In genomic region chr17:7833795-7834553, GRCh38 we compare ENCODE assay signal across 8 cellular contexts. TPM values are rescaled to one million over a fixed set of nuclear protein-coding genes. Genes with fewer than 3 reads are reported as not detected.
DNase-seq lines count a peak whose midpoint lies in the region; ATAC-seq, FAIRE-seq and TF ChIP-seq lines count a peak whose summit lies in the region.

Gene KDM6B (plus strand): TSS chr17:7834217. CDS start chr17:7845555, 11,338 bp downstream.

- H3K27me3 ChIP-seq in BLaER1 treated with 17β-estradiol and CSF1 and Interleukin-3, amounts not matched to agents 10 nM and 100 nM, result peaks cover 0 to 4% (median 0%) of the 10 kb centered on the region in 11 experiments; a peak in 2 of 22 replicates

- peak within 1 kb of the TSS; percentile 80 to 96 (median 90) for H3K27ac ChIP-seq in BLaER1 treated with 17β-estradiol and CSF1 and Interleukin-3, amounts not matched to agents 10 nM and 100 nM
- peak within 1 kb of the TSS; percentile 99 for H3K27ac ChIP-seq in mesodermal cell (ENCODE audit: low read depth, low read length, severe bottlenecking)

- peak; percentile 96 for FAIRE-seq in HTR-8/SVneo (lab: Jason Lieb, UNC)

- H3K9me3 ChIP-seq in BLaER1 treated with 17β-estradiol and CSF1 and Interleukin-3, amounts not matched to agents 10 nM and 100 nM (replicated peaks in 1 of 11), result no peaks in the 10 kb centered on the region
- no peaks in the 10 kb centered on the region for H3K9me3 ChIP-seq in mesodermal cell (ENCODE audit: control insufficient read depth, low read length)

- peak within 1 kb of the TSS; percentile 92 to 100 (median 98) for H3K4me2 ChIP-seq in BLaER1 treated with 17β-estradiol and CSF1 and Interleukin-3, amounts not matched to agents 10 nM and 100 nM

- peak within 1 kb of the TSS; percentile 66 to 80 (median 77) for H3K4me3 ChIP-seq in BLaER1 treated with 17β-estradiol and CSF1 and Interleukin-3, amounts not matched to agents 10 nM and 100 nM
- H3K4me3 ChIP-seq in mesodermal cell (ENCODE audit: extremely low read depth, insufficient read depth, low read length, poor library complexity, severe bottlenecking), result peak within 1 kb of the TSS; percentile 64

- H3K36me3 ChIP-seq in BLaER1 treated with 17β-estradiol and CSF1 and Interleukin-3, amounts not matched to agents 10 nM and 100 nM, result no peaks in the 10 kb centered on the region
- H3K36me3 ChIP-seq in mesodermal cell (ENCODE audit: control insufficient read depth, insufficient read depth, low read length), result no peaks in the 10 kb centered on the region

- H3K4me3 Mint-ChIP-seq in endothelial cell (ENCODE audit: unreplicated experiment), result peak within 1 kb of the TSS; percentile 92

- H3K4me1 Mint-ChIP-seq in endothelial cell (ENCODE audit: unreplicated experiment), result peaks cover 30% of the 10 kb centered on the region

- DNase-seq in HTR-8/SVneo (ENCODE audit: insufficient read length, low spot score) (peak; percentile 93), OCI-M1 (lab: John Stamatoyannopoulos, UW) (peak; percentile 97), activated T-cell treated with anti-CD3 and anti-CD28 coated beads for 24 hours (ENCODE audit: low read depth) (peak; percentile 80), endothelial cell (ENCODE audit: low spot score) (peak; percentile 85)
- DNase-seq in stimulated activated CD8-positive, alpha-beta memory T cell treated with anti-CD3 and anti-CD28 coated beads, Interleukin-15, amount 100 ng/mL, for 1 hour (ENCODE audit: low read depth), result peak; percentile 75

- peak within 1 kb of the TSS; percentile 77 to 94 (median 87) for H3K9ac ChIP-seq in BLaER1 treated with 17β-estradiol and CSF1 and Interleukin-3, amounts not matched to agents 10 nM and 100 nM

- H3K4me1 ChIP-seq in BLaER1 treated with 17β-estradiol and CSF1 and Interleukin-3, amounts not matched to agents 10 nM and 100 nM, result peaks cover 26 to 37% (median 33%) of the 10 kb centered on the region in 10 experiments
- peaks cover 20% of the 10 kb centered on the region for H3K4me1 ChIP-seq in mesodermal cell (ENCODE audit: control insufficient read depth, insufficient read depth, low read length, poor library complexity, severe bottlenecking)

- peaks cover 0 to 9% (median 5%) of the 10 kb centered on the region in 11 experiments; a peak in 12 of 22 replicates for H4K20me1 ChIP-seq in BLaER1 treated with 17β-estradiol and CSF1 and Interleukin-3, amounts not matched to agents 10 nM and 100 nM

- no peaks in the 10 kb centered on the region for H3K36me3 Mint-ChIP-seq in endothelial cell (ENCODE audit: low read depth, unreplicated experiment)

- ATAC-seq in GM19452 (IDR thresholded peaks at IDR 0.05; ENCODE audit: unreplicated experiment), result peak; percentile 52

- TF ChIP-seq CTCF in endothelial cell (IDR thresholded peaks at IDR 0.05; ENCODE audit: unreplicated experiment), result no peak

- peaks cover 41% of the 10 kb centered on the region for H3K27me3 Mint-ChIP-seq in endothelial cell (ENCODE audit: unreplicated experiment)

- H3K9me3 Mint-ChIP-seq in endothelial cell (ENCODE audit: unreplicated experiment), result no peaks in the 10 kb centered on the region

- 0 to 1% methylated on average over 28 to 31 of the region's 49 CpGs for WGBS in mesodermal cell (ENCODE audit: insufficient coverage in 2 of 2), 2 experiments

- peak within 1 kb of the TSS; percentile 99 for H3K27ac Mint-ChIP-seq in endothelial cell (ENCODE audit: unreplicated experiment)

RNA-seq across cellular contexts. Expression of gene KDM6B, which starts in this region (rescaled TPM):
- total RNA-seq in endothelial cell (ENCODE audit: unreplicated experiment), result 47.4 TPM
- polyA plus RNA-seq in mesodermal cell (2013, experiment 1 of 2), result 41.4 TPM
- polyA plus RNA-seq in mesodermal cell (2013, experiment 2 of 2), result 37.3 TPM

Comparison
In these comparisons a context has a peak if more than half of its experiments do, and no peak if none do; other contexts are left out.
1. Peak in every context shown above with its lines: DNase-seq, ATAC-seq, H3K4me3 ChIP-seq and H3K27ac ChIP-seq.